ENCODE assay signal across 5 cellular contexts in the genomic region with DNA sequence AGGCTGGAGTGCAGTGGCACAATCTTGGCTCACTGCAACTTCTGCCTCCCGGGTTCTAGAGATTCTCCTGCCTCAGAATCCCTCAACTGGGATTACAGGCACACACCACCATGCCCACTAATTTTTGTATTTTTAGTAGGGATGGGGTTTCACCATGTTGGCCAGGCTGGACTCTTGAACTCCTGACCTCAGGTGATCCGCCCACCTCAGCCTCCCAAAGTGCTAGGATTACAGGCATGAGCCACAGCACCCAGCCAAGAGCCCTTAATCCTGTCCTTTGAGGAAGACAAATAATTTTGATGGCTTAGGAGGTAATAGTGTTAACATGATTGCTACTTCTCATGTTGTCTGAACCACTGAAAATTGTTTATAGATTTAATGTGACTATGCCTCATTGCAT. TPM values are rescaled to one million over a fixed set of nuclear protein-coding genes. Genes with fewer than 3 reads are reported as not detected.
"Had no signal": no experiment of that assay in that cellular context is flagged by ENCODE, and none has a peak within 500 bp of the region (broad histone marks: within the 10 kb centered on the region; RNA-seq: fewer than 3 reads in every experiment).

No MANE protein-coding gene starts in this region.

RNA-seq across cellular contexts. Expression of a gene that starts 39.1 kb away (rescaled TPM):
- total RNA-seq: GM23338, H1, H9, HT-29 had no signal
- polyA plus RNA-seq: GM23338 had no signal

RNA-seq across cellular contexts. Expression of a gene that starts 47.9 kb away (rescaled TPM):
- total RNA-seq: GM23338, H1, HT-29 had no signal
- polyA plus RNA-seq: GM23338, IgD-negative memory B cell had no signal
